In genomic region chr18:46152808-46153617, GRCh38 we compare ENCODE assay signal across 10 cellular contexts. TPM values are rescaled to one million over a fixed set of nuclear protein-coding genes. Genes with fewer than 3 reads are reported as not detected.
DNase-seq lines count a peak whose midpoint lies in the region; ATAC-seq and TF ChIP-seq lines count a peak whose summit lies in the region.
"Had no signal": no experiment of that assay in that cellular context is flagged by ENCODE, and none has a peak within 500 bp of the region (broad histone marks: within the 10 kb centered on the region; RNA-seq: fewer than 3 reads in every experiment).

No MANE protein-coding gene starts in this region.

- peaks cover 33% of the 10 kb centered on the region for H3K36me3 Mint-ChIP-seq in activated naive CD4-positive, alpha-beta T cell treated with anti-CD3 and anti-CD28 coated beads, Interleukin-2, amount 10 ng/mL, durations not matched to agents 7 days and 5 days
- no peaks in the 10 kb centered on the region for H3K36me3 Mint-ChIP-seq in activated naive CD4-positive, alpha-beta T cell treated with anti-CD3 and anti-CD28 coated beads for 36 hours (ENCODE audit: low read depth)

- POLR2A ChIA-PET in Panc1 (lab: Charles Lee): no interaction called here

- CTCF ChIA-PET in activated naive CD4-positive, alpha-beta T cell treated with anti-CD3 and anti-CD28 coated beads, Interleukin-2, amount 10 ng/mL, durations not matched to agents 7 days and 5 days (lab: Charles Lee): interaction anchor here (0.9 to 8.6 kb wide), 4 partner anchors 21 to 505 kb away, joined by 3 to 96 read pairs (median 5); a partner anchor contains a TSS
- CTCF ChIA-PET in activated naive CD4-positive, alpha-beta T cell treated with anti-CD3 and anti-CD28 coated beads for 36 hours (lab: Charles Lee): interaction anchor here (1.0 to 3.3 kb wide), 3 partner anchors 20 to 505 kb away, joined by 3 to 17 read pairs (median 15); a partner anchor contains a TSS
- CTCF ChIA-PET in Panc1 (lab: Charles Lee): no interaction called here

- H3K27me3 ChIP-seq in Panc1 (ENCODE audit: control insufficient read depth, insufficient read depth, low read length): no peaks in the 10 kb centered on the region
- no peaks in the 10 kb centered on the region for H3K27me3 ChIP-seq in right atrium auricular region
- H3K27me3 ChIP-seq in upper lobe of right lung: no peaks in the 10 kb centered on the region
- no peaks in the 10 kb centered on the region for H3K27me3 ChIP-seq in ascending aorta
- H3K27me3 ChIP-seq: adrenal gland had no signal

- H3K27ac ChIP-seq in Panc1 (ENCODE audit: low read length): 0 out of 2 replicates have a peak overlapping the region, but pooled peaks have one; percentile 61
- peak overlapping the region; percentile 33 to 53 for H3K27ac ChIP-seq in right atrium auricular region
- no peak overlapping the region for H3K27ac ChIP-seq in upper lobe of right lung
- no peak overlapping the region for H3K27ac ChIP-seq in ascending aorta
- H3K27ac ChIP-seq: adrenal gland had no signal

- no TSS peak for BruUV-seq in Panc1 (replicated peaks; lab: Mats Ljungman, UMichigan)

- in situ Hi-C loops in Panc1 (cut with HindIII; ENCODE audit: low pct_unique_long_range_greater_than_20kb, low sequenced_read_pairs): no loop called here

- TF ChIP-seq CTCF in Panc1 (IDR thresholded peaks at IDR 0.05) (no peak), right atrium auricular region (IDR thresholded peaks at IDR 0.05) (no peak), upper lobe of right lung (IDR thresholded peaks at IDR 0.05) (no peak), ascending aorta (IDR thresholded peaks at IDR 0.05) (no peak)

- peak; percentile 79 for ATAC-seq in Panc1
- ATAC-seq in upper lobe of right lung: peak; percentile 25
- ATAC-seq in GM21526 (IDR thresholded peaks at IDR 0.05; ENCODE audit: low FRiP score, unreplicated experiment): no peak

- H3K9me3 ChIP-seq in Panc1 (ENCODE audit: control insufficient read depth, insufficient read depth, low read depth, low read length) (no peaks in the 10 kb centered on the region), right atrium auricular region (no peaks in the 10 kb centered on the region), upper lobe of right lung (no peaks in the 10 kb centered on the region), ascending aorta (no peaks in the 10 kb centered on the region)
- H3K9me3 ChIP-seq: adrenal gland had no signal

- no peak for DNase-seq in activated naive CD4-positive, alpha-beta T cell treated with anti-CD3 and anti-CD28 coated beads, Interleukin-2, amount 10 ng/mL, durations not matched to agents 7 days and 5 days
- DNase-seq in activated naive CD4-positive, alpha-beta T cell treated with anti-CD3 and anti-CD28 coated beads for 36 hours: no peak
- DNase-seq in Panc1 (ENCODE audit: low read depth, low spot score) (peak; percentile 56), right atrium auricular region (ENCODE audit: low spot score) (no peak), upper lobe of right lung (no peak), SKM-1 (lab: John Stamatoyannopoulos, UW; ENCODE audit: unreplicated experiment) (no peak), ascending aorta (ENCODE audit: low spot score in 2 of 2) (no peak)
- DNase-seq: T-helper 1 cell had no signal

- H3K4me3 Mint-ChIP-seq in activated naive CD4-positive, alpha-beta T cell treated with anti-CD3 and anti-CD28 coated beads, Interleukin-2, amount 10 ng/mL, durations not matched to agents 7 days and 5 days: no peak overlapping the region
- no peak overlapping the region for H3K4me3 Mint-ChIP-seq in activated naive CD4-positive, alpha-beta T cell treated with anti-CD3 and anti-CD28 coated beads for 36 hours

- peaks cover 11% of the 10 kb centered on the region for H3K4me1 ChIP-seq in Panc1 (ENCODE audit: control insufficient read depth, insufficient read depth, low read length)
- peaks cover 0 to 17% of the 10 kb centered on the region in 2 donors for H3K4me1 ChIP-seq in right atrium auricular region
- no peaks in the 10 kb centered on the region for H3K4me1 ChIP-seq in upper lobe of right lung
- H3K4me1 ChIP-seq in ascending aorta: no peaks in the 10 kb centered on the region

- intact Hi-C loops in activated naive CD4-positive, alpha-beta T cell treated with anti-CD3 and anti-CD28 coated beads for 36 hours (cut with micrococcal nuclease): no loop called here
- intact Hi-C loops in Panc1 (cut with micrococcal nuclease; ENCODE audit: unreplicated experiment): no loop called here
- intact Hi-C loops in upper lobe of right lung (cut with DNase I): no loop called here
- intact Hi-C loops in ascending aorta (cut with DNase I): loop anchor here (10.0 kb wide), 1 partner anchor 62 kb away; no protein-coding TSS in a partner anchor

- H3K36me3 ChIP-seq in Panc1 (ENCODE audit: control insufficient read depth, insufficient read depth, low read length) (no peaks in the 10 kb centered on the region), right atrium auricular region (no peaks in the 10 kb centered on the region), upper lobe of right lung (no peaks in the 10 kb centered on the region), ascending aorta (no peaks in the 10 kb centered on the region)
- H3K36me3 ChIP-seq: adrenal gland had no signal

- H3K4me3 ChIP-seq in Panc1 (ENCODE audit: low read depth in 2 of 2, low read length in 2 of 2) (peak overlapping the region in 1 of 2 experiments; percentile 17; a peak in 1 of 4 replicates), right atrium auricular region (no peak overlapping the region), upper lobe of right lung (no peak overlapping the region), ascending aorta (no peak overlapping the region)
- H3K4me3 ChIP-seq: adrenal gland had no signal

- peak overlapping the region; percentile 58 for H3K27ac Mint-ChIP-seq in activated naive CD4-positive, alpha-beta T cell treated with anti-CD3 and anti-CD28 coated beads, Interleukin-2, amount 10 ng/mL, durations not matched to agents 7 days and 5 days
- no peak overlapping the region for H3K27ac Mint-ChIP-seq in activated naive CD4-positive, alpha-beta T cell treated with anti-CD3 and anti-CD28 coated beads for 36 hours

- peaks cover 91% of the 10 kb centered on the region for H3K4me1 Mint-ChIP-seq in activated naive CD4-positive, alpha-beta T cell treated with anti-CD3 and anti-CD28 coated beads, Interleukin-2, amount 10 ng/mL, durations not matched to agents 7 days and 5 days
- H3K4me1 Mint-ChIP-seq in activated naive CD4-positive, alpha-beta T cell treated with anti-CD3 and anti-CD28 coated beads for 36 hours (ENCODE audit: low read depth): peaks cover 66% of the 10 kb centered on the region

- H3K9me3 Mint-ChIP-seq in activated naive CD4-positive, alpha-beta T cell treated with anti-CD3 and anti-CD28 coated beads, Interleukin-2, amount 10 ng/mL, durations not matched to agents 7 days and 5 days: peaks cover 11% of the 10 kb centered on the region
- H3K9me3 Mint-ChIP-seq in activated naive CD4-positive, alpha-beta T cell treated with anti-CD3 and anti-CD28 coated beads for 36 hours: no peaks in the 10 kb centered on the region

- H3K27me3 Mint-ChIP-seq in activated naive CD4-positive, alpha-beta T cell treated with anti-CD3 and anti-CD28 coated beads, Interleukin-2, amount 10 ng/mL, durations not matched to agents 7 days and 5 days: no peaks in the 10 kb centered on the region
- H3K27me3 Mint-ChIP-seq in activated naive CD4-positive, alpha-beta T cell treated with anti-CD3 and anti-CD28 coated beads for 36 hours (ENCODE audit: low read depth): no peaks in the 10 kb centered on the region

RNA-seq across cellular contexts. Expression of gene HAUS1, which starts 48.8 kb away (rescaled TPM):
- total RNA-seq in activated naive CD4-positive, alpha-beta T cell treated with anti-CD3 and anti-CD28 coated beads for 36 hours: 10 to 100 TPM; 59.4 to 60.9 TPM
- total RNA-seq in Panc1 (2021; ENCODE audit: unreplicated experiment) (28.4 TPM), right atrium auricular region (10 to 100 TPM; 12.5 to 16.8 TPM), upper lobe of right lung (17.1 TPM), ascending aorta (5.0 TPM)
- polyA plus RNA-seq in Panc1 (2012; ENCODE audit: insufficient read length): 13.9 TPM

RNA-seq across cellular contexts. Expression of gene ATP5F1A, which starts 54.9 kb away (rescaled TPM):
- 100 to 1,000 TPM; 467 TPM for total RNA-seq in activated naive CD4-positive, alpha-beta T cell treated with anti-CD3 and anti-CD28 coated beads for 36 hours
- total RNA-seq in Panc1 (2021; ENCODE audit: unreplicated experiment) (298 TPM), right atrium auricular region (1,000 to 10,000 TPM in 1 of 2 donors, 100 to 1,000 TPM in 1; 785 to 1,543 TPM), upper lobe of right lung (254 TPM), ascending aorta (273 TPM)
- polyA plus RNA-seq in Panc1 (2012; ENCODE audit: insufficient read length): 248 TPM

Comparison
In these comparisons a context has a peak if more than half of its experiments do, and no peak if none do; other contexts are left out.
1. H3K27ac ChIP-seq: peak in Panc1 (single experiment) and right atrium auricular region (2 of 2); none in upper lobe of right lung (single experiment) and ascending aorta (0 of 2).